In the genomic region with DNA sequence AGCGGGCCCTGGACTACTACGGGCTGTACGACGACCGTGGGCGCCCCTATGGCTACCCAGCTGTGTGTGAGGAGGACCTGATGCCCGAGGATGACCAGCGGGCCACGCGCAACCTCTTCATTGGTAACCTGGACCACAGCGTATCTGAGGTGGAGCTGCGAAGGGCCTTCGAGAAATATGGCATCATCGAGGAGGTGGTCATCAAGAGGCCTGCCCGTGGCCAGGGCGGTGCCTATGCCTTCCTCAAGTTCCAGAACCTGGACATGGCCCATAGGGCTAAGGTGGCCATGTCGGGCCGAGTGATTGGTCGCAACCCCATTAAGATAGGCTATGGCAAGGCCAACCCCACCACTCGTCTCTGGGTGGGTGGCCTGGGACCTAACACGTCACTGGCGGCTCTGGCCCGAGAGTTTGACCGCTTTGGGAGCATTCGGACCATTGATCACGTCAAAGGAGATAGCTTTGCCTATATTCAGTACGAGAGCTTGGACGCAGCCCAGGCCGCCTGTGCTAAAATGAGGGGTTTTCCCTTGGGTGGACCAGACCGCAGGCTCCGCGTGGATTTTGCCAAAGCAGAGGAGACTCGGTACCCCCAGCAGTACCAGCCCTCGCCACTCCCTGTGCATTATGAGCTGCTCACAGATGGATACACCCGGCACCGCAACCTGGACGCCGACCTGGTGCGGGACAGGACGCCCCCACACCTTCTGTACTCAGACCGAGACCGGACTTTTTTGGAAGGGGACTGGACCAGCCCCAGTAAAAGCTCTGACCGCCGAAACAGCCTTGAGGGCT, we compare ENCODE assay signal across 10 cellular contexts. TPM values are rescaled to one million over a fixed set of nuclear protein-coding genes. Genes with fewer than 3 reads are reported as not detected.
DNase-seq lines count a peak whose midpoint lies in the region; ATAC-seq, FAIRE-seq and TF ChIP-seq lines count a peak whose summit lies in the region.
"Had no signal": no experiment of that assay in that cellular context is flagged by ENCODE, and none has a peak within 500 bp of the region (broad histone marks: within the 10 kb centered on the region; RNA-seq: fewer than 3 reads in every experiment).

No MANE protein-coding gene starts in this region.

- peaks cover 84% of the 10 kb centered on the region for H3K4me1 Mint-ChIP-seq in activated T-cell treated with anti-CD3 and anti-CD28 coated beads, Interleukin-2, amount 50 U/mL, for 24 hours (ENCODE audit: low read depth)
- H3K4me1 Mint-ChIP-seq in memory B cell (peaks cover 29% of the 10 kb centered on the region), type B pancreatic cell (ENCODE audit: unreplicated experiment) (peaks cover 36% of the 10 kb centered on the region)

- no peak for ATAC-seq in memory B cell (ENCODE audit: low read depth)

- no peak for TF ChIP-seq CTCF in bronchial epithelial cell (IDR thresholded peaks at IDR 0.05; ENCODE audit: insufficient read depth, low read length, severe bottlenecking)
- no peak for TF ChIP-seq CTCF in type B pancreatic cell (conservative IDR thresholded peaks at IDR 0.05)

- H3K27me3 Mint-ChIP-seq in activated T-cell treated with anti-CD3 and anti-CD28 coated beads, Interleukin-2, amount 50 U/mL, for 24 hours: no peaks in the 10 kb centered on the region
- H3K27me3 Mint-ChIP-seq in memory B cell: no peaks in the 10 kb centered on the region
- H3K27me3 Mint-ChIP-seq in type B pancreatic cell: no peaks in the 10 kb centered on the region

- H3K27me3 ChIP-seq in bronchial epithelial cell (ENCODE audit: control insufficient read depth, insufficient read depth, low read length): no peaks in the 10 kb centered on the region

- H3K36me3 Mint-ChIP-seq in activated T-cell treated with anti-CD3 and anti-CD28 coated beads, Interleukin-2, amount 50 U/mL, for 24 hours (ENCODE audit: low read depth): peaks cover 91% of the 10 kb centered on the region
- H3K36me3 Mint-ChIP-seq in memory B cell (peaks cover 18% of the 10 kb centered on the region), type B pancreatic cell (peaks cover 47% of the 10 kb centered on the region)

- peak; percentile 36 for DNase-seq in activated T-cell treated with anti-CD3 and anti-CD28 coated beads, Interleukin-2, amount 50 U/mL, for 24 hours
- no peak for DNase-seq in activated T-cell treated with anti-CD3 and anti-CD28 coated beads, Interleukin-2, amount 50 U/mL, for 1 hour
- DNase-seq in bronchial epithelial cell (ENCODE audit: low read depth): no peak
- DNase-seq in memory B cell (ENCODE audit: low spot score in 2 of 2): no peak
- no peak for DNase-seq in type B pancreatic cell (ENCODE audit: extremely low spot score, unreplicated experiment)
- no peak for DNase-seq in NCI-H1436 treated with DMSO at 0.1 percent for 48 hours (lab: John Stamatoyannopoulos, UW)
- DNase-seq in HPDE6-E6E7 (ENCODE audit: extremely low spot score): no peak
- no peak for DNase-seq in islet precursor cell
- DNase-seq: DMS79, NCI-H1105 treated with DMSO at 0.1 percent for 48 hours had no signal

- H3K36me3 ChIP-seq in bronchial epithelial cell (ENCODE audit: control insufficient read depth, insufficient read depth, low read length): peaks cover 22% of the 10 kb centered on the region

- H3K9me3 Mint-ChIP-seq in activated T-cell treated with anti-CD3 and anti-CD28 coated beads, Interleukin-2, amount 50 U/mL, for 24 hours: no peaks in the 10 kb centered on the region
- H3K9me3 Mint-ChIP-seq in memory B cell (no peaks in the 10 kb centered on the region), type B pancreatic cell (no peaks in the 10 kb centered on the region)

- H3K4me3 Mint-ChIP-seq in activated T-cell treated with anti-CD3 and anti-CD28 coated beads, Interleukin-2, amount 50 U/mL, for 24 hours: peak overlapping the region; percentile 87
- H3K4me3 Mint-ChIP-seq in memory B cell (peak overlapping the region; percentile 83), type B pancreatic cell (peak overlapping the region; percentile 89)

- peak overlapping the region; percentile 94 for H3K27ac Mint-ChIP-seq in activated T-cell treated with anti-CD3 and anti-CD28 coated beads, Interleukin-2, amount 50 U/mL, for 24 hours
- peak overlapping the region; percentile 60 for H3K27ac Mint-ChIP-seq in memory B cell
- peak overlapping the region; percentile 56 for H3K27ac Mint-ChIP-seq in type B pancreatic cell

- H3K4me3 ChIP-seq in bronchial epithelial cell (ENCODE audit: low read depth, low read length): peak overlapping the region; percentile 54

- no peak for FAIRE-seq in bronchial epithelial cell (lab: Jason Lieb, UNC)

RNA-seq across cellular contexts. Expression of a gene that starts 1.4 kb away (rescaled TPM):
- total RNA-seq in bronchial epithelial cell (30.5 and 36.1 TPM in 2 replicates), type B pancreatic cell (ENCODE audit: low replicate concordance) (54.3 and 66.4 TPM in 2 replicates)

RNA-seq across cellular contexts. Expression of a gene that starts 7.4 kb away (rescaled TPM):
- total RNA-seq in bronchial epithelial cell (248 and 315 TPM in 2 replicates), type B pancreatic cell (ENCODE audit: low replicate concordance) (139 and 187 TPM in 2 replicates)
